ENCODE assay signal across 26 cellular contexts in genomic region chr12:79119796-79120195, GRCh38.
DNase-seq lines count a peak whose midpoint lies in the region; ATAC-seq and TF ChIP-seq lines count a peak whose summit lies in the region.
"Had no signal": no experiment of that assay in that cellular context is flagged by ENCODE, and none has a peak within 500 bp of the region (broad histone marks: within the 10 kb centered on the region; RNA-seq: fewer than 3 reads in every experiment).

No MANE protein-coding gene starts in this region.

- intact Hi-C loops in Calu3 (cut with micrococcal nuclease; ENCODE audit: unreplicated experiment): loop anchor here (2.0 kb wide), 1 partner anchor 225 kb away; no protein-coding TSS in a partner anchor
- intact Hi-C loops in activated T-helper 1 cell treated with anti-CD3 and anti-CD28 coated beads, Interleukin-12 subunit alpha, Interleukin-12 subunit beta, Interleukin-2, Interleukin-4 antibody, amounts not matched to agents 30 ng/mL and 10 ng/mL and 1 ng/mL, durations not matched to agents 14 hours and 24 hours and 36 hours (cut with micrococcal nuclease): no loop called here

- H3K27me3 Mint-ChIP-seq in Calu3 (ENCODE audit: unreplicated experiment): no peaks in the 10 kb centered on the region
- H3K27me3 Mint-ChIP-seq in activated T-helper 1 cell treated with anti-CD3 and anti-CD28 coated beads, Interleukin-12 subunit alpha, Interleukin-12 subunit beta, Interleukin-2, Interleukin-4 antibody, amounts not matched to agents 30 ng/mL and 10 ng/mL and 1 ng/mL, durations not matched to agents 14 hours and 24 hours and 36 hours (ENCODE audit: insufficient read depth): no peaks in the 10 kb centered on the region
- H3K27me3 Mint-ChIP-seq: CD4-positive, alpha-beta T cell; effector memory CD8-positive, alpha-beta T cell; stimulated activated naive CD8-positive, alpha-beta T cell treated with anti-CD3 and anti-CD28 coated beads, Interleukin-15, amount 100 ng/mL, for 72 hours had no signal

- H3K4me1 ChIP-seq in HAP-1: peaks cover 12% of the 10 kb centered on the region
- no peaks in the 10 kb centered on the region for H3K4me1 ChIP-seq in iPS DF 6.9 (ENCODE audit: control insufficient read depth, insufficient read depth, low read length)
- H3K4me1 ChIP-seq: esophagus squamous epithelium, spleen, transverse colon had no signal

- no peak for TF ChIP-seq CTCF in Calu3 (IDR thresholded peaks at IDR 0.05; ENCODE audit: unreplicated experiment)
- TF ChIP-seq CTCF in WERI-Rb-1 (IDR thresholded peaks at IDR 0.05; ENCODE audit: low read depth, low read length): peak; percentile 16; the same call in 1 of the 2 replicates

- no CpG with 5 or more reads among the region's 4 CpGs for WGBS in iPS DF 6.9 (ENCODE audit: insufficient coverage, insufficient read length)

- peaks cover 11% of the 10 kb centered on the region for H3K4me1 Mint-ChIP-seq in Calu3 (ENCODE audit: low read depth, unreplicated experiment)
- no peaks in the 10 kb centered on the region for H3K4me1 Mint-ChIP-seq in activated T-helper 1 cell treated with anti-CD3 and anti-CD28 coated beads, Interleukin-12 subunit alpha, Interleukin-12 subunit beta, Interleukin-2, Interleukin-4 antibody, amounts not matched to agents 30 ng/mL and 10 ng/mL and 1 ng/mL, durations not matched to agents 14 hours and 24 hours and 36 hours (ENCODE audit: low read depth)
- H3K4me1 Mint-ChIP-seq: neural crest cell; stimulated activated naive CD8-positive, alpha-beta T cell treated with anti-CD3 and anti-CD28 coated beads, Interleukin-15, amount 100 ng/mL, for 72 hours had no signal

- H3K27ac ChIP-seq in WERI-Rb-1 (no peak overlapping the region), iPS DF 6.9 (ENCODE audit: low read length) (no peak overlapping the region)
- H3K27ac ChIP-seq: esophagus squamous epithelium, spleen, transverse colon had no signal

- H3K4me3 Mint-ChIP-seq in Calu3 (ENCODE audit: low read depth, unreplicated experiment): no peak overlapping the region
- H3K4me3 Mint-ChIP-seq in activated T-helper 1 cell treated with anti-CD3 and anti-CD28 coated beads, Interleukin-12 subunit alpha, Interleukin-12 subunit beta, Interleukin-2, Interleukin-4 antibody, amounts not matched to agents 30 ng/mL and 10 ng/mL and 1 ng/mL, durations not matched to agents 14 hours and 24 hours and 36 hours: no peak overlapping the region
- H3K4me3 Mint-ChIP-seq: activated CD8-positive, alpha-beta T cell treated with anti-CD3 and anti-CD28 coated beads, Interleukin-2, amount 10 ng/mL, durations not matched to agents 7 days and 5 days; activated naive CD4-positive, alpha-beta T cell treated with anti-CD3 and anti-CD28 coated beads for 36 hours; activated T-cell treated with anti-CD3 and anti-CD28 coated beads, Interleukin-2, amount 50 U/mL, for 4 hours; CD4-positive, alpha-beta T cell; effector memory CD8-positive, alpha-beta T cell; neural crest cell; stimulated activated naive CD8-positive, alpha-beta T cell treated with anti-CD3 and anti-CD28 coated beads, Interleukin-15, amount 100 ng/mL, for 72 hours had no signal

- H3K27ac Mint-ChIP-seq in Calu3 (ENCODE audit: unreplicated experiment): no peak overlapping the region
- H3K27ac Mint-ChIP-seq in activated T-helper 1 cell treated with anti-CD3 and anti-CD28 coated beads, Interleukin-12 subunit alpha, Interleukin-12 subunit beta, Interleukin-2, Interleukin-4 antibody, amounts not matched to agents 30 ng/mL and 10 ng/mL and 1 ng/mL, durations not matched to agents 14 hours and 24 hours and 36 hours: no peak overlapping the region
- H3K27ac Mint-ChIP-seq: activated CD8-positive, alpha-beta T cell treated with anti-CD3 and anti-CD28 coated beads, Interleukin-2, amount 10 ng/mL, durations not matched to agents 7 days and 5 days; activated naive CD4-positive, alpha-beta T cell treated with anti-CD3 and anti-CD28 coated beads for 36 hours; CD4-positive, alpha-beta T cell; effector memory CD8-positive, alpha-beta T cell; stimulated activated naive CD8-positive, alpha-beta T cell treated with anti-CD3 and anti-CD28 coated beads, Interleukin-15, amount 100 ng/mL, for 72 hours had no signal

- H3K9me3 ChIP-seq in HAP-1 (no peaks in the 10 kb centered on the region), WERI-Rb-1 (ENCODE audit: severe bottlenecking) (no peaks in the 10 kb centered on the region), iPS DF 6.9 (ENCODE audit: control insufficient read depth, insufficient read depth, low read length) (no peaks in the 10 kb centered on the region)
- H3K9me3 ChIP-seq: esophagus squamous epithelium, mucosa of descending colon, spleen, transverse colon had no signal

- peak; percentile 6 for DNase-seq in Calu3
- DNase-seq in HAP-1 (ENCODE audit: low spot score in 2 of 2): peak; percentile 41 to 45
- peak; percentile 24 for DNase-seq in WERI-Rb-1
- peak; percentile 63 for DNase-seq in iPS DF 6.9 (ENCODE audit: low read depth, low spot score)
- DNase-seq in activated T-helper 1 cell treated with anti-CD3 and anti-CD28 coated beads, Interleukin-12 subunit alpha, Interleukin-12 subunit beta, Interleukin-2, Interleukin-4 antibody, amounts not matched to agents 30 ng/mL and 10 ng/mL and 1 ng/mL, durations not matched to agents 14 hours and 24 hours and 36 hours (ENCODE audit: low spot score): no peak
- DNase-seq in activated T-cell treated with anti-CD3 and anti-CD28 coated beads for 4 hours: no peak
- DNase-seq in COR-L47 (lab: John Stamatoyannopoulos, UW): no peak
- DNase-seq: activated CD8-positive, alpha-beta T cell treated with anti-CD3 and anti-CD28 coated beads, Interleukin-2, amount 10 ng/mL, durations not matched to agents 7 days and 5 days; activated naive CD4-positive, alpha-beta T cell treated with anti-CD3 and anti-CD28 coated beads for 36 hours; activated T-cell treated with anti-CD3 and anti-CD28 coated beads, Interleukin-2, amount 50 U/mL, for 4 hours; amygdala; CD4-positive, alpha-beta T cell; cerebellar nuclear complex; effector memory CD8-positive, alpha-beta T cell; esophagus squamous epithelium; mucosa of descending colon; NK-92 treated with Interleukin-12 subunit alpha and Interleukin-12 subunit beta, amount 100 ng/mL, for 24 hours; retina; spleen; stimulated activated CD4-positive, alpha-beta T cell treated with anti-CD3 and anti-CD28 coated beads, Interleukin-4, amount 100 ng/mL, for 4 hours; stimulated activated naive CD8-positive, alpha-beta T cell treated with anti-CD3 and anti-CD28 coated beads, Interleukin-15, amount 100 ng/mL, for 72 hours; T-helper 9 cell; transverse colon had no signal

- H3K27me3 ChIP-seq in HAP-1 (ENCODE audit: low read depth) (no peaks in the 10 kb centered on the region), WERI-Rb-1 (ENCODE audit: insufficient read depth, low read depth, severe bottlenecking) (no peaks in the 10 kb centered on the region), iPS DF 6.9 (ENCODE audit: control insufficient read depth, insufficient read depth, low read length) (no peaks in the 10 kb centered on the region)
- H3K27me3 ChIP-seq: esophagus squamous epithelium, spleen, transverse colon had no signal

- BruUV-seq in Calu3 (replicated peaks; lab: Mats Ljungman, UMichigan): no TSS peak

- H3K36me3 ChIP-seq in HAP-1 (replicated peaks) (no peaks in the 10 kb centered on the region), WERI-Rb-1 (no peaks in the 10 kb centered on the region), iPS DF 6.9 (ENCODE audit: control insufficient read depth, insufficient read depth, low read length) (no peaks in the 10 kb centered on the region)
- H3K36me3 ChIP-seq: esophagus squamous epithelium, spleen, transverse colon had no signal

- ATAC-seq in GM21526 (IDR thresholded peaks at IDR 0.05; ENCODE audit: low FRiP score, unreplicated experiment): no peak
- ATAC-seq: activated CD4-positive, CD25-positive, alpha-beta regulatory T cell treated with anti-CD3 and anti-CD28 coated beads, Interleukin-2, amount 50 U/mL, for 24 hours; activated CD8-positive, alpha-beta T cell treated with anti-CD3 and anti-CD28 coated beads, Interleukin-2, amount 10 ng/mL, durations not matched to agents 7 days and 5 days; activated T-cell treated with anti-CD3 and anti-CD28 coated beads, Interleukin-2, amount 50 U/mL, for 4 hours; effector memory CD8-positive, alpha-beta T cell; mucosa of descending colon; stimulated activated naive CD8-positive, alpha-beta T cell treated with anti-CD3 and anti-CD28 coated beads, Interleukin-15, amount 100 ng/mL, for 72 hours had no signal

- in situ Hi-C loops in HAP-1 (cut with MboI; ENCODE audit: low sequenced_read_pairs): no loop called here

- H3K9me3 Mint-ChIP-seq in Calu3 (ENCODE audit: low read depth, unreplicated experiment): no peaks in the 10 kb centered on the region
- no peaks in the 10 kb centered on the region for H3K9me3 Mint-ChIP-seq in activated T-helper 1 cell treated with anti-CD3 and anti-CD28 coated beads, Interleukin-12 subunit alpha, Interleukin-12 subunit beta, Interleukin-2, Interleukin-4 antibody, amounts not matched to agents 30 ng/mL and 10 ng/mL and 1 ng/mL, durations not matched to agents 14 hours and 24 hours and 36 hours

- no peak overlapping the region for H3K4me3 ChIP-seq in HAP-1
- no peak overlapping the region for H3K4me3 ChIP-seq in WERI-Rb-1 (ENCODE audit: low read depth, low read length)
- H3K4me3 ChIP-seq in iPS DF 6.9 (ENCODE audit: low read length): no peak overlapping the region
- H3K4me3 ChIP-seq: esophagus squamous epithelium, mucosa of descending colon, spleen, transverse colon had no signal

- no peaks in the 10 kb centered on the region for H3K36me3 Mint-ChIP-seq in Calu3 (ENCODE audit: insufficient read depth, unreplicated experiment)
- H3K36me3 Mint-ChIP-seq in activated T-helper 1 cell treated with anti-CD3 and anti-CD28 coated beads, Interleukin-12 subunit alpha, Interleukin-12 subunit beta, Interleukin-2, Interleukin-4 antibody, amounts not matched to agents 30 ng/mL and 10 ng/mL and 1 ng/mL, durations not matched to agents 14 hours and 24 hours and 36 hours (ENCODE audit: low read depth): no peaks in the 10 kb centered on the region

- CTCF ChIA-PET in Calu3 (lab: Charles Lee): interaction anchor here (0.6 to 1.1 kb wide), 2 partner anchors 12 to 647 kb away, joined by 3 to 4 read pairs; no protein-coding TSS in a partner anchor

Comparison
In these comparisons a context has a peak if more than half of its experiments do, and no peak if none do; other contexts are left out.
1. DNase-seq: peak in Calu3 (single experiment), HAP-1 (2 of 2), WERI-Rb-1 (single experiment) and iPS DF 6.9 (single experiment); none in activated T-helper 1 cell treated with anti-CD3 and anti-CD28 coated beads, Interleukin-12 subunit alpha, Interleukin-12 subunit beta, Interleukin-2, Interleukin-4 antibody, amounts not matched to agents 30 ng/mL and 10 ng/mL and 1 ng/mL, durations not matched to agents 14 hours and 24 hours and 36 hours (single experiment), activated T-cell treated with anti-CD3 and anti-CD28 coated beads for 4 hours (single experiment) and COR-L47 (single experiment).